Comparison of ENCODE assay signal across 8 cellular contexts in the genomic region with DNA sequence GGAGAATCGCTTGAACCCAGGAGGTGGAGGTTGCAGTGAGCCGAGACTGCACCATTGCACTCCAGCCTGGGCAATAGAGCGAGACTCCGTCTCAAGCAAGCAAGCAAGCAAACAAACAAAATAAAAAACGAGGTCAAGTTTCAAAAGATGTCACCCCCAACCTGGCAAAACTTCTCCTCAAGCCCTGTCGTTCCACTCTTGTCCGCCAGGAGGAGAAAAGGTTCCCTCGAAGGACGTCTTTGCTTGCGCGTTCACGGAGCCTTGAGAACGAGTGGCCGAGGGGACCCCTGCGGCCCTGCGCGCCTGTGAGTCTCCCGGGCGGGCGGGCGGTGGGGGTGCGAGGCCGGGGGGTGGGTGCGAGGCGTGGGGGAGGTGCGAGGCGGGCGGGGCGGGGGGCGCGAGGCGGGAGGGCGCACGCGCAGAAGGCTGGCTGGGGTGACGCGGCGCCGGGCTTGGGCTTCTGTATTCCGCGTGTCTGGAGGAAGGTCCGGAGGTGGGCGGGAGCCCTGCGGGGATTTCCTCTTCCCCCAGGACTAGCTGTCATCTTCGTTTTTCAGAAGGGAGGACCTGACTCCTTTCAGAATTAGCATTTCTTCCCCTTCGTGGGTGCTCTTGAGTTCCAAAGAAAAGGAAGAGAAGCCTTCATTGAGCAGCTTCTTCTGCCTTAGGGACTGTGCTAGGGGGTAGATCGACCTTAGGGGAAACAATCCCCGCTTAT. TPM values are rescaled to one million over a fixed set of nuclear protein-coding genes. Genes with fewer than 3 reads are reported as not detected.
A peak's percentile ranks its signal among the peaks of the same experiment; 100 is the strongest.
DNase-seq lines count a peak whose midpoint lies in the region; ATAC-seq and TF ChIP-seq lines count a peak whose summit lies in the region.

No MANE protein-coding gene starts in this region.

- H3K4me3 ChIP-seq in MM.1S (ENCODE audit: low read length) (peak overlapping the region; percentile 49), tibial nerve (peak overlapping the region; percentile 35 to 60 (median 40))

- TF ChIP-seq POLR2A in tibial nerve (IDR thresholded peaks at IDR 0.05): no peak

- peak overlapping the region; percentile 15 for H3K27ac ChIP-seq in C4-2B
- H3K27ac ChIP-seq in MM.1S (ENCODE audit: low read length): no peak overlapping the region; the same call in 1 of the 2 replicates
- H3K27ac ChIP-seq in tibial nerve: peak overlapping the region in 3 of 4 donors; percentile 16 to 63 (median 21)

- H4K20me1 ChIP-seq in MM.1S (ENCODE audit: insufficient read depth, low read length): no peaks in the 10 kb centered on the region

- H3K36me3 Mint-ChIP-seq in activated naive CD8-positive, alpha-beta T cell treated with anti-CD3 and anti-CD28 coated beads, Interleukin-2, amount 50 U/mL, for 24 hours (ENCODE audit: low read depth): no peaks in the 10 kb centered on the region

- peak overlapping the region; percentile 58 for H3K4me3 Mint-ChIP-seq in activated naive CD8-positive, alpha-beta T cell treated with anti-CD3 and anti-CD28 coated beads, Interleukin-2, amount 50 U/mL, for 24 hours

- TF ChIP-seq CTCF in C4-2B (conservative IDR thresholded peaks at IDR 0.05) (peak; percentile 80), MM.1S (IDR thresholded peaks at IDR 0.05; ENCODE audit: low read length) (peak; percentile 56), tibial nerve (IDR thresholded peaks at IDR 0.05) (peak; percentile 70 to 89 (median 84))

- no peaks in the 10 kb centered on the region for H3K79me2 ChIP-seq in MM.1S (ENCODE audit: low read length)

- H3K36me3 ChIP-seq in MM.1S (replicated peaks; ENCODE audit: insufficient read depth, low read length): no peaks in the 10 kb centered on the region
- H3K36me3 ChIP-seq in tibial nerve: no peaks in the 10 kb centered on the region

- peak overlapping the region; percentile 65 for H3K4me2 ChIP-seq in MM.1S (ENCODE audit: low read depth, low read length)

- H3K27me3 ChIP-seq in MM.1S (replicated peaks; ENCODE audit: insufficient read depth, low read length) (no peaks in the 10 kb centered on the region), tibial nerve (peaks cover 0 to 22% of the 10 kb centered on the region in 2 donors)

- H3K9me3 Mint-ChIP-seq in activated naive CD8-positive, alpha-beta T cell treated with anti-CD3 and anti-CD28 coated beads, Interleukin-2, amount 50 U/mL, for 24 hours: no peaks in the 10 kb centered on the region

- peaks cover 7% of the 10 kb centered on the region for H3K27me3 Mint-ChIP-seq in activated naive CD8-positive, alpha-beta T cell treated with anti-CD3 and anti-CD28 coated beads, Interleukin-2, amount 50 U/mL, for 24 hours

- TF ChIP-seq EP300 in tibial nerve (IDR thresholded peaks at IDR 0.05): peak in 1 of 2 donors; percentile 4

- H3K9me2 ChIP-seq in MM.1S (replicated peaks; ENCODE audit: insufficient read depth, low read length): no peaks in the 10 kb centered on the region

- 4 to 5% methylated on average over 32 to 36 of the region's 48 CpGs for WGBS in tibial nerve, 2 donors

- H3K27ac Mint-ChIP-seq in activated naive CD8-positive, alpha-beta T cell treated with anti-CD3 and anti-CD28 coated beads, Interleukin-2, amount 50 U/mL, for 24 hours: peak overlapping the region; percentile 74

- DNase-seq in MM.1S (peak; percentile 86), SW480 (ENCODE audit: low spot score) (peak; percentile 61), left cardiac atrium (peak; percentile 85), pons (ENCODE audit: low spot score) (peak; percentile 73), tibial nerve (ENCODE audit: low spot score in 2 of 2) (peak; percentile 53 to 82)
- DNase-seq in activated naive CD8-positive, alpha-beta T cell treated with anti-CD3 and anti-CD28 coated beads, Interleukin-2, amount 50 U/mL, for 24 hours: peak; percentile 86

- H3K9ac ChIP-seq in MM.1S (ENCODE audit: low read length): peak overlapping the region; percentile 39; the same call in 1 of the 2 replicates

- intact Hi-C loops in left cardiac atrium (cut with DNase I): no loop called here

- H3F3A ChIP-seq in MM.1S (ENCODE audit: insufficient read depth, low read length): peaks cover 8% of the 10 kb centered on the region

- peak; percentile 58 for ATAC-seq in GM21360 (IDR thresholded peaks at IDR 0.05; ENCODE audit: unreplicated experiment)
- ATAC-seq in activated naive CD8-positive, alpha-beta T cell treated with anti-CD3 and anti-CD28 coated beads, Interleukin-2, amount 50 U/mL, for 24 hours: peak; percentile 92
- peak; percentile 81 to 86 for ATAC-seq in left cardiac atrium

- H3K9me3 ChIP-seq in MM.1S (replicated peaks; ENCODE audit: insufficient read depth, low read length): no peaks in the 10 kb centered on the region
- H3K9me3 ChIP-seq in tibial nerve: no peaks in the 10 kb centered on the region

- H3K4me1 ChIP-seq in MM.1S (ENCODE audit: low read length) (peaks cover 9% of the 10 kb centered on the region; the same call in 1 of the 2 replicates), tibial nerve (peaks cover 0 to 14% (median 9%) of the 10 kb centered on the region in 4 donors)

- H3K4me1 Mint-ChIP-seq in activated naive CD8-positive, alpha-beta T cell treated with anti-CD3 and anti-CD28 coated beads, Interleukin-2, amount 50 U/mL, for 24 hours: peaks cover 17% of the 10 kb centered on the region

- H2AFZ ChIP-seq in MM.1S (ENCODE audit: low read length): peak overlapping the region; percentile 73

RNA-seq across cellular contexts. Expression of a gene that starts 3.7 kb away (rescaled TPM):
- total RNA-seq in left cardiac atrium: under 1 TPM in 1 of 2 donors, not detected in 1; 0.10 TPM
- total RNA-seq in tibial nerve: not detected

RNA-seq across cellular contexts. Expression of a gene that starts 33.8 kb away (rescaled TPM):
- total RNA-seq in left cardiac atrium (100 to 1,000 TPM; 405 to 447 TPM), tibial nerve (10 to 100 TPM; 78.0 to 89.7 (median 79.6) TPM)

RNA-seq across cellular contexts. Expression of a gene that starts 34.2 kb away (rescaled TPM):
- total RNA-seq in left cardiac atrium (1 to 10 TPM; 1.8 to 2.6 TPM), tibial nerve (1 to 10 TPM; 1.2 to 1.8 (median 1.7) TPM)

RNA-seq across cellular contexts. Expression of a gene that starts 44.0 kb away (rescaled TPM):
- total RNA-seq in left cardiac atrium: 10 to 100 TPM; 35.5 to 46.1 TPM
- 10 to 100 TPM; 15.3 to 46.2 (median 22.5) TPM for total RNA-seq in tibial nerve

RNA-seq across cellular contexts. Expression of a gene that starts 46.7 kb away (rescaled TPM):
- total RNA-seq in left cardiac atrium (10 to 100 TPM in 1 of 2 donors, 1 to 10 TPM in 1; 8.6 to 12.5 TPM), tibial nerve (1 to 10 TPM; 2.5 to 7.1 (median 4.7) TPM)

Comparison
In these comparisons a context has a peak if more than half of its experiments do, and no peak if none do; other contexts are left out.
1. RNA of a gene that starts 33.8 kb away (total RNA-seq): 405 to 447 TPM in left cardiac atrium; 78.0 to 89.7 TPM in tibial nerve; every median in the first group is over 4 times any median in the second.
2. Peak in every context shown above with its lines, with median percentiles within 50 percentile points of each other: CTCF ChIP-seq, ATAC-seq and DNase-seq.